In the genomic region with DNA sequence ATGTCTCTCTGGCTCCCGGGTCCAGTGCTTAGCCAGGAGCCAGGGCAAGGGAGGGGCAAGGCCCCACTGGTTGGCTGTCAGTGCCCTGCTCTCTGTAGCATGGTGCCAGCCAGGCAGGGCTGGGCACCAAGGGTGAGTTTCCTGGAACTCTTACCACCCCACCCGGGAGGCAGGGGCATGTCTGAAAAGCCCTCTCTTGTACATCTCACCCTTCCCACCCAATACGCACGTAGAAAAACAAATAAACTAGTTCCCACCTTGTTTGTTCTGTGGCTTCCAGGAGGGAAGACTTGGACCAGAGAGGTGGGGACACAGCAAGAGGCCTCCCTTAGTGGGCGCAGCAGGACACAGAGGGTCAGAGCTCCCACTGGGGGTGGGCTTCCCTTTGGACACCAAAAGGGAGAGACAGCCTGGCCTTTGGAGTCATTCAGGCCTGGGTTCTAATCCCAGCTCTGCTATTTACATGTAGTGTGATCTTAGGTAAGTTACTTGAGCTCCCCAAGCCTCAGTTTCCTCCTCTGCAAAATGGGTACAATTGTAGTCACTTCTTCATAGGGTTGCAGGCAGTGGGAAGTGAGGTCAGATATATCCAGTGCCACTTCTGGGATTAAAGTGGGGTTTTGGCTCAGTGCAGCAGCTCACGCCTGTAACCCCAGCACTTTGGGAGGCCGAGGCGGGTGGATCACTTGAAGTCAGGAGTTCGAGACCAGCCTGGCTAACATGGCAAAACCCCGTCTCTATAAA, we compare ENCODE assay signal across 29 cellular contexts. TPM values are rescaled to one million over a fixed set of nuclear protein-coding genes. Genes with fewer than 3 reads are reported as not detected.
"Had no signal": no experiment of that assay in that cellular context is flagged by ENCODE, and none has a peak within 500 bp of the region (broad histone marks: within the 10 kb centered on the region; RNA-seq: fewer than 3 reads in every experiment).

No MANE protein-coding gene starts in this region.

- H3K4me1 ChIP-seq: ascending aorta, Peyer's patch had no signal

- H3K4me3 ChIP-seq: ascending aorta, cardiac muscle cell, Peyer's patch, SJSA1 had no signal

- H3K36me3 ChIP-seq: ascending aorta, cardiac muscle cell, Peyer's patch, SJSA1 had no signal

- H3K9ac ChIP-seq: SK-N-SH had no signal

- H3K4me2 ChIP-seq: SK-N-SH had no signal

- FAIRE-seq: TTC549 had no signal

- H3K27me3 ChIP-seq: ascending aorta, cardiac muscle cell, Peyer's patch, SJSA1 had no signal

- H3K9me3 ChIP-seq: ascending aorta, Peyer's patch, SK-N-SH had no signal

- ATAC-seq: activated naive CD8-positive, alpha-beta T cell treated with anti-CD3 and anti-CD28 coated beads, Interleukin-2, amount 50 U/mL, for 24 hours had no signal

- DNase-seq: activated B cell treated with CpG ODN at 0.5 μM for 24 hours; activated CD4-positive, alpha-beta memory T cell treated with anti-CD3 and anti-CD28 coated beads for 36 hours; activated CD4-positive, alpha-beta T cell treated with anti-CD3 and anti-CD28 coated beads for 4 hours; activated CD4-positive, alpha-beta T cell treated with anti-CD3 and anti-CD28 coated beads, Interleukin-2, amount 50 U/mL, for 1 hour; activated CD4-positive, CD25-positive, alpha-beta regulatory T cell treated with anti-CD3 and anti-CD28 coated beads, Interleukin-2, amount 50 U/mL, for 72 hours; activated CD8-positive, alpha-beta memory T cell treated with anti-CD3 and anti-CD28 coated beads, Interleukin-2, amount 50 U/mL, for 48 hours; activated effector memory CD4-positive, alpha-beta T cell treated with Interleukin-2 at 50 U/mL for 16 hours; activated naive CD4-positive, alpha-beta T cell treated with anti-CD3 and anti-CD28 coated beads, Interleukin-2, amount 10 ng/mL, durations not matched to agents 7 days and 5 days; activated naive CD8-positive, alpha-beta T cell treated with anti-CD3 and anti-CD28 coated beads, Interleukin-2, amount 50 U/mL, for 24 hours; activated T-cell treated with anti-CD3 and anti-CD28 coated beads, Interleukin-2, amount 50 U/mL, for 48 hours; Kasumi-1; MM.1S; MV-4-11; NCI-H1092; NCI-H1436 treated with DMSO at 0.1 percent for 48 hours; NCI-H1694 treated with DMSO at 0.1 percent for 48 hours; NCI-H2029; NCI-H2107; NCI-H2171; NCI-H510A treated with DMSO at 0.1 percent for 48 hours; NCI-H526 treated with DMSO at 0.1 percent for 48 hours; Peyer's patch; RPMI8226; SHP77 treated with DMSO at 0.1 percent for 48 hours; SK-N-SH had no signal

- H3K27ac ChIP-seq: ascending aorta, cardiac muscle cell, Peyer's patch, SJSA1 had no signal

RNA-seq across cellular contexts. Expression of gene TRPV4, which starts 17.2 kb away (rescaled TPM):
- total RNA-seq: activated B cell treated with CpG ODN at 0.5 μM for 24 hours; activated CD4-positive, alpha-beta memory T cell treated with anti-CD3 and anti-CD28 coated beads for 36 hours; ascending aorta had no signal
